Comparison of ENCODE assay signal across 8 cellular contexts in genomic region chr1:16032388-16033100, GRCh38. TPM values are rescaled to one million over a fixed set of nuclear protein-coding genes. Genes with fewer than 3 reads are reported as not detected.
DNase-seq lines count a peak whose midpoint lies in the region; ATAC-seq, FAIRE-seq and TF ChIP-seq lines count a peak whose summit lies in the region.

No MANE protein-coding gene starts in this region.

- H3K9ac ChIP-seq in MM.1S (ENCODE audit: low read length) = no peak overlapping the region

- H3K9me2 ChIP-seq in MM.1S (replicated peaks; ENCODE audit: insufficient read depth, low read length) = no peaks in the 10 kb centered on the region

- no peak overlapping the region for H2AFZ ChIP-seq in MM.1S (ENCODE audit: low read length)

- H3K4me3 Mint-ChIP-seq in T-helper 17 cell = no peak overlapping the region

- TF ChIP-seq CTCF in BE2C (IDR thresholded peaks at IDR 0.05; ENCODE audit: low read depth, low read length) = peak; percentile 74
- peak; percentile 76 for TF ChIP-seq CTCF in MM.1S (IDR thresholded peaks at IDR 0.05; ENCODE audit: low read length)
- TF ChIP-seq CTCF in body of pancreas (IDR thresholded peaks at IDR 0.05) = peak; percentile 87 to 97 (median 96)

- H3K4me3 ChIP-seq in BE2C (ENCODE audit: low read depth, low read length) (no peak overlapping the region), MM.1S (ENCODE audit: low read length) (no peak overlapping the region), body of pancreas (no peak overlapping the region), small intestine (ENCODE audit: low read depth in 1 of 2, low read length in 2 of 2) (no peak overlapping the region)

- H3K27me3 Mint-ChIP-seq in T-helper 17 cell = peaks cover 29% of the 10 kb centered on the region

- H3K9me3 ChIP-seq in BE2C (no peaks in the 10 kb centered on the region), MM.1S (replicated peaks; ENCODE audit: insufficient read depth, low read length) (no peaks in the 10 kb centered on the region), T-helper 17 cell (ENCODE audit: control insufficient read depth, low read length, poor library complexity, severe bottlenecking) (no peaks in the 10 kb centered on the region), body of pancreas (no peaks in the 10 kb centered on the region), small intestine (ENCODE audit: control insufficient read depth, low read depth) (no peaks in the 10 kb centered on the region)

- no peaks in the 10 kb centered on the region for H3K79me2 ChIP-seq in MM.1S (ENCODE audit: low read length)

- WGBS in body of pancreas, 2 donors = 47 to 49% methylated on average over 10 to 16 of the region's 18 CpGs
- WGBS in small intestine, 3 donors = 30 to 46% (median 38%) methylated on average over 16 to 18 of the region's 18 CpGs

- DNase-seq in BE2C (peak; percentile 90), MM.1S (peak; percentile 60), T-helper 17 cell (peak in 1 of 3 donors; percentile 17), body of pancreas (peak; percentile 82 to 90 (median 88)), iPS DF 19.7 (ENCODE audit: low read depth, low spot score) (peak; percentile 70), small intestine (peak; percentile 67)

- TF ChIP-seq POLR2A in body of pancreas (IDR thresholded peaks at IDR 0.05) = no peak

- H3K27ac ChIP-seq in MM.1S (ENCODE audit: low read length) (no peak overlapping the region), body of pancreas (no peak overlapping the region), small intestine (ENCODE audit: low read depth in 1 of 2, low read length in 1 of 2) (no peak overlapping the region)

- FAIRE-seq in small intestine (lab: Jason Lieb, UNC) = no peak

- H3K27me3 ChIP-seq in BE2C (no peaks in the 10 kb centered on the region), MM.1S (replicated peaks; ENCODE audit: insufficient read depth, low read length) (peaks cover 49% of the 10 kb centered on the region), body of pancreas (no peaks in the 10 kb centered on the region), small intestine (ENCODE audit: control insufficient read depth in 2 of 2, insufficient read depth in 2 of 2, low read length in 2 of 2) (peaks cover 3 to 7% of the 10 kb centered on the region in 2 donors)

- peaks cover 3% of the 10 kb centered on the region; the same call in 1 of the 2 replicates for H3K4me1 ChIP-seq in BE2C
- no peaks in the 10 kb centered on the region for H3K4me1 ChIP-seq in MM.1S (ENCODE audit: low read length)
- no peaks in the 10 kb centered on the region for H3K4me1 ChIP-seq in body of pancreas
- H3K4me1 ChIP-seq in small intestine (ENCODE audit: control insufficient read depth in 2 of 2, insufficient read depth in 1 of 2, low read depth in 1 of 2, low read length in 1 of 2) = no peaks in the 10 kb centered on the region

- intact Hi-C loops in body of pancreas (cut with DNase I) = no loop called here

- H3K27ac Mint-ChIP-seq in T-helper 17 cell = no peak overlapping the region

- H3K36me3 ChIP-seq in BE2C (no peaks in the 10 kb centered on the region), MM.1S (replicated peaks; ENCODE audit: insufficient read depth, low read length) (no peaks in the 10 kb centered on the region), body of pancreas (replicated peaks in 1 of 2; ENCODE audit: insufficient read depth in 1 of 2, low read depth in 2 of 2) (no peaks in the 10 kb centered on the region), small intestine (ENCODE audit: control insufficient read depth in 2 of 2, insufficient read depth in 2 of 2, low read length in 2 of 2) (no peaks in the 10 kb centered on the region)

- H3K4me1 Mint-ChIP-seq in T-helper 17 cell = peaks cover 6% of the 10 kb centered on the region

- no peaks in the 10 kb centered on the region for H4K20me1 ChIP-seq in MM.1S (ENCODE audit: insufficient read depth, low read length)

- no peaks in the 10 kb centered on the region for H3F3A ChIP-seq in MM.1S (ENCODE audit: insufficient read depth, low read length)

- ATAC-seq in GM19023 (IDR thresholded peaks at IDR 0.05; ENCODE audit: unreplicated experiment) (peak; percentile 64), T-helper 17 cell (peak; percentile 83), body of pancreas (peak; percentile 94), GM19328 (IDR thresholded peaks at IDR 0.05; ENCODE audit: unreplicated experiment) (no peak)

- peaks cover 2% of the 10 kb centered on the region for H3K36me3 Mint-ChIP-seq in T-helper 17 cell (ENCODE audit: low read depth)

- no peak overlapping the region for H3K4me2 ChIP-seq in MM.1S (ENCODE audit: low read depth, low read length)

RNA-seq across cellular contexts. Expression of gene CLCNKA, which starts 10.7 kb away (rescaled TPM):
- 0.52 TPM for polyA plus RNA-seq in BE2C (2012; ENCODE audit: insufficient read depth, insufficient read length, low read depth)
- total RNA-seq in T-helper 17 cell (not detected), body of pancreas (1 to 10 TPM; 2.1 to 4.0 TPM)
- under 1 TPM in 2 of 3 donors, not detected in 1; 0.06 to 0.22 TPM for polyA plus RNA-seq in small intestine

RNA-seq across cellular contexts. Expression of gene CLCNKB, which starts 11.0 kb away (rescaled TPM):
- polyA plus RNA-seq in BE2C (2012; ENCODE audit: insufficient read depth, insufficient read length, low read depth) = not detected
- total RNA-seq in T-helper 17 cell (not detected), body of pancreas (1 to 10 TPM in 1 of 2 donors, not detected in 1; 1.3 TPM)
- under 1 TPM in 1 of 3 donors, not detected in 2; 0.04 TPM for polyA plus RNA-seq in small intestine

RNA-seq across cellular contexts. Expression of gene HSPB7, which starts 14.7 kb away (rescaled TPM):
- polyA plus RNA-seq in BE2C (2012; ENCODE audit: insufficient read depth, insufficient read length, low read depth) = 1.8 TPM
- total RNA-seq in T-helper 17 cell = not detected
- 10 to 100 TPM in 1 of 2 donors, 1 to 10 TPM in 1; 5.7 to 39.9 TPM for total RNA-seq in body of pancreas
- polyA plus RNA-seq in small intestine = 10 to 100 TPM in 2 of 3 donors, 1 to 10 TPM in 1; 7.8 to 63.5 (median 20.4) TPM

RNA-seq across cellular contexts. Expression of gene SRARP, which starts 28.5 kb away (rescaled TPM):
- polyA plus RNA-seq in BE2C (2012; ENCODE audit: insufficient read depth, insufficient read length, low read depth) = not detected
- total RNA-seq in T-helper 17 cell = not detected
- total RNA-seq in body of pancreas = not detected
- polyA plus RNA-seq in small intestine = not detected

RNA-seq across cellular contexts. Expression of gene FAM131C, which starts 40.9 kb away (rescaled TPM):
- polyA plus RNA-seq in BE2C (2012; ENCODE audit: insufficient read depth, insufficient read length, low read depth) = 4.7 TPM
- total RNA-seq in T-helper 17 cell = not detected
- 1 to 10 TPM in 1 of 2 donors, not detected in 1; 4.2 TPM for total RNA-seq in body of pancreas
- polyA plus RNA-seq in small intestine = under 1 TPM in 2 of 3 donors, not detected in 1; 0.21 to 0.45 TPM

Comparison
In these comparisons a context has a peak if more than half of its experiments do, and no peak if none do; other contexts are left out.
1. RNA of gene HSPB7, which starts 14.7 kb away (total RNA-seq): 5.7 to 39.9 TPM in body of pancreas; not detected in T-helper 17 cell; every median in the first group is over 4 times any median in the second.
2. Peak in every context shown above with its lines, with median percentiles within 50 percentile points of each other: CTCF ChIP-seq.